Comparison of ENCODE assay signal across 3 cellular contexts in the genomic region with DNA sequence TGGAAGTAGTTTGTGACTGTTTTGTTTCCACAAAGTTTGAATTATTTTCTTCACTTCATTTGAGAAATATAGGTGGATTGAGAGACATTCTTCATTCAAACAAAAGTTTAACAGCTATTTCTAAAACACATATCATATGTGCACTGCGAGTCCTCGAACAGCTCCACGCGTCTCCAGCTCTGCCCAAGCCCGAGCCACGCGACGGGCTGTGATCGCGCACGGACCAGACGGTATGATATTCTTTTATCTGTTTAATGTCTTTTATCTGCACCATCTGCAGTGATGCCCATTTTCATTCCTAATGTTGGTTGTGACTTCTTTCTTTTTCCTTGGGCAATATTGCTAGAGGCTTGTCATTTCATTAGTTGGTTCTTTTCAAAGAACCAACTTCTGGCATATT. TPM values are rescaled to one million over a fixed set of nuclear protein-coding genes. Genes with fewer than 3 reads are reported as not detected.
"Had no signal": no experiment of that assay in that cellular context is flagged by ENCODE, and none has a peak within 500 bp of the region (broad histone marks: within the 10 kb centered on the region; RNA-seq: fewer than 3 reads in every experiment).

No MANE protein-coding gene starts in this region.

RNA-seq across cellular contexts. Expression of gene RBP1, which starts 44.1 kb away (rescaled TPM):
- total RNA-seq: naive thymus-derived CD4-positive, alpha-beta T cell; naive thymus-derived CD8-positive, alpha-beta T cell had no signal
- polyA plus RNA-seq: immature natural killer cell; naive thymus-derived CD4-positive, alpha-beta T cell; naive thymus-derived CD8-positive, alpha-beta T cell had no signal
